Comparison of ENCODE assay signal across 8 cellular contexts in genomic region chr3:129160891-129161859, GRCh38.
DNase-seq lines count a peak whose midpoint lies in the region; ATAC-seq lines count a peak whose summit lies in the region.

TSS of gene ISY1 (minus strand) at chr3:129161063. CDS start at chr3:129160975, 88 bp downstream.

- DNase-seq in AML-193 (lab: John Stamatoyannopoulos, UW) = peak; percentile 98 to 99
- DNase-seq in NCI-H345 treated with DMSO at 0.1 percent for 48 hours (lab: John Stamatoyannopoulos, UW; ENCODE audit: unreplicated experiment) = peak; percentile 75
- peak; percentile 63 to 73 (median 72) for DNase-seq in activated CD4-positive, CD25-positive, alpha-beta regulatory T cell (lab: John Stamatoyannopoulos, UW)
- peak; percentile 89 for DNase-seq in central memory CD4-positive, alpha-beta T cell
- peak; percentile 95 for DNase-seq in islet precursor cell
- DNase-seq in stimulated activated CD4-positive, alpha-beta T cell treated with anti-CD3 and anti-CD28 coated beads, Interleukin-12 subunit alpha, Interleukin-12 subunit beta, amount 100 ng/mL, for 48 hours (ENCODE audit: low read depth in 2 of 3, low spot score in 1 of 3) = peak; percentile 81 to 84 (median 84)

- ATAC-seq in GM19025 (IDR thresholded peaks at IDR 0.05; ENCODE audit: low read depth, unreplicated experiment) = peak; percentile 79
- peak; percentile 78 for ATAC-seq in HG03342 (IDR thresholded peaks at IDR 0.05; ENCODE audit: unreplicated experiment)

Comparison
In these comparisons a context has a peak if more than half of its experiments do, and no peak if none do; other contexts are left out.
1. Peak in every context shown above with its lines: DNase-seq and ATAC-seq.